7 cellular contexts compared by ENCODE assay signal in the genomic region with DNA sequence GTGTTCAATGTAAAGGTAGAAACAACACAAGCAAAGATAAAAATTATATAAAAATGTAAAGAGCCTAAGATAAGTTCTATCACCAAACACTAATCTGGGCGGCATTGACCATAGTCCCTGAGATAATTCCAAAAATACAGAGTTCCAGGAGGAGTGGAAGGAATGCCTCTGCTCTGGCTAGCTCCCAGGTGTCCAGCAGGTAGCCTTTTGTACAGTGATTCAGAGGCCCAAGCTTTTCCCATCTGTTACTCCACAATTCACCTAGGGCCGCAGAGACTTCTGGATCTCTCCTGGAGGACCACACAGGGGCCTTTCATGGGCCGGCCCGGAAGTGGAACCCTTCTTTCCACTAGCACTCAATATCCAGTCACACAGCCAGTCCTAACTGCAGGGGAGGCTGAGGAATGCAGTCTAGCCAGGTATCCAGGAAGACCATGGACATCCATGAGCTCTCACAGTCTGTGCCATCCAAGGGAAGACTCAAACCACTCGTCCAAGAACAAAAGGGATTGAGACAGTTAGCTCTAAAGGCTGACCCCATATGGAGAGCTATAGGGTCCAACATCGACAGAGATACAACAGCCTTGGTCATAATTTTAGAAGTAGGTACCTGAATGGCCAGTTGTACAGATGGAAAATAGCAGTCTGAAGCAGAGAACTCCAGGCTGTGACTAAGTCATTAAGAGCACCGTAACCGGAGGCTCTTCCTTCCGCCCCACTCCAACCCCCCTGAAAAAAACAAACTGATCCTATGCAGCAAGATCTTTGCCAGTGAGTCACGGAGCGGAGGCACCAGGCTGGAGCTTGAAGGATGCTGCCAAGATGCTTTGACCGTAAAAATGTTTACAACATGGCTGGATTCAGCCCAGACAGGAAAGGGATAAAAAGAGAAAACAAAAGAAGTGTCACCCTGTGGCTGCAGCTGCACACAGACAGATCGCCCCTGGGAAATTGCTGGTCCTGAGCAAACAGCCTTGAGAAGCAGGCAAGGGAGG.
DNase-seq lines count a peak whose midpoint lies in the region; ATAC-seq and TF ChIP-seq lines count a peak whose summit lies in the region.

No MANE protein-coding gene starts in this region.

- TF ChIP-seq EP300 in gastroesophageal sphincter (IDR thresholded peaks at IDR 0.05) = no peak

- H3K4me3 Mint-ChIP-seq in T-helper 17 cell = no peak overlapping the region

- TF ChIP-seq CTCF in HEK293 (tag by site-specific recombination; IDR thresholded peaks at IDR 0.05) = no peak
- TF ChIP-seq CTCF in gastroesophageal sphincter (IDR thresholded peaks at IDR 0.05) = no peak

- no peaks in the 10 kb centered on the region for H3K4me1 Mint-ChIP-seq in T-helper 17 cell

- no peaks in the 10 kb centered on the region for H3K36me3 Mint-ChIP-seq in T-helper 17 cell (ENCODE audit: low read depth)

- H3K4me1 ChIP-seq in HEK293 (ENCODE audit: control insufficient read depth, insufficient read depth, low read length) (no peaks in the 10 kb centered on the region), gastroesophageal sphincter (peaks cover 0 to 10% (median 9%) of the 10 kb centered on the region in 3 donors)

- no peak overlapping the region for H3K27ac ChIP-seq in HEK293 (ENCODE audit: extremely low read depth, low read depth, low read length)
- no peak overlapping the region for H3K27ac ChIP-seq in gastroesophageal sphincter
- peak overlapping the region in 17 of 21 experiments; percentile 7 to 84 (median 57) for H3K27ac ChIP-seq in skin epidermis

- peaks cover 16% of the 10 kb centered on the region for H3K27me3 Mint-ChIP-seq in T-helper 17 cell

- H3K4me3 ChIP-seq in HEK293 (ENCODE audit: low read depth, low read length) (no peak overlapping the region), gastroesophageal sphincter (no peak overlapping the region), skin epidermis (no peak overlapping the region)

- no peaks in the 10 kb centered on the region for H3K9me3 ChIP-seq in HEK293 (ENCODE audit: control insufficient read depth, insufficient read depth, low read depth, low read length)
- no peaks in the 10 kb centered on the region for H3K9me3 ChIP-seq in gastroesophageal sphincter
- H3K9me3 ChIP-seq in T-helper 17 cell (ENCODE audit: control insufficient read depth, low read length, poor library complexity, severe bottlenecking) = no peaks in the 10 kb centered on the region

- POLR2A ChIA-PET in HEK293 (lab: Yijun Ruan, JAX) = no interaction called here

- DNase-seq in T-helper 17 cell = no peak

- H3K36me3 ChIP-seq in HEK293 (ENCODE audit: control insufficient read depth in 2 of 2, insufficient read depth in 1 of 2, low read length in 2 of 2) (no peaks in the 10 kb centered on the region), gastroesophageal sphincter (no peaks in the 10 kb centered on the region)

- H3K27ac Mint-ChIP-seq in T-helper 17 cell = no peak overlapping the region

- ATAC-seq in SK-N-SH treated with all-trans-retinoic acid at 6 μM for 48 hours (peak; percentile 97), gastroesophageal sphincter (peak; percentile 82), T-helper 17 cell (no peak), HG03159 (IDR thresholded peaks at IDR 0.05; ENCODE audit: unreplicated experiment) (no peak), HG03457 (IDR thresholded peaks at IDR 0.05; ENCODE audit: unreplicated experiment) (no peak)

- 24 to 41% methylated on average over 7 to 8 of the region's 13 CpGs for WGBS in gastroesophageal sphincter (ENCODE audit: low coverage in 1 of 2), 2 donors

- TF ChIP-seq POLR2A in gastroesophageal sphincter (IDR thresholded peaks at IDR 0.05) = no peak

- CTCF ChIA-PET in HEK293 (lab: Yijun Ruan, JAX) = interaction anchor here (0.7 to 0.8 kb wide), 2 partner anchors 11 to 27 kb away, joined by 3 read pairs; no protein-coding TSS in a partner anchor

- H3K27me3 ChIP-seq in gastroesophageal sphincter = no peaks in the 10 kb centered on the region

TF ChIP-seq in HEK293, 187 proteins besides CTCF, POLR2A, EP300 and RAD21:
- no peak for TF ChIP-seq ZBTB26 (tag by site-specific recombination; optimal IDR thresholded peaks at IDR 0.05)
- TF ChIP-seq ZNF341 (tag by site-specific recombination; IDR thresholded peaks at IDR 0.05; ENCODE audit: low read depth) = peak; percentile 63

TF ChIP-seq in SK-N-SH treated with all-trans-retinoic acid at 6 μM for 48 hours, 23 proteins besides CTCF, POLR2A, EP300 and RAD21:
- TF ChIP-seq ARNTL (CRISPR knock-in tag; IDR thresholded peaks at IDR 0.05; ENCODE audit: borderline replicate concordance, low read depth) (no peak), ZNF70 (CRISPR knock-in tag; IDR thresholded peaks at IDR 0.05) (peak; percentile 92)

Comparison
In these comparisons a context has a peak if more than half of its experiments do, and no peak if none do; other contexts are left out.
1. H3K27ac ChIP-seq: peak in skin epidermis (17 of 21); none in HEK293 (single experiment) and gastroesophageal sphincter (0 of 4).
2. ATAC-seq: peak in SK-N-SH treated with all-trans-retinoic acid at 6 μM for 48 hours (single experiment) and gastroesophageal sphincter (single experiment); none in T-helper 17 cell (single experiment), HG03159 (single experiment) and HG03457 (single experiment).